ENCODE assay signal across 1 cellular context in the genomic region with DNA sequence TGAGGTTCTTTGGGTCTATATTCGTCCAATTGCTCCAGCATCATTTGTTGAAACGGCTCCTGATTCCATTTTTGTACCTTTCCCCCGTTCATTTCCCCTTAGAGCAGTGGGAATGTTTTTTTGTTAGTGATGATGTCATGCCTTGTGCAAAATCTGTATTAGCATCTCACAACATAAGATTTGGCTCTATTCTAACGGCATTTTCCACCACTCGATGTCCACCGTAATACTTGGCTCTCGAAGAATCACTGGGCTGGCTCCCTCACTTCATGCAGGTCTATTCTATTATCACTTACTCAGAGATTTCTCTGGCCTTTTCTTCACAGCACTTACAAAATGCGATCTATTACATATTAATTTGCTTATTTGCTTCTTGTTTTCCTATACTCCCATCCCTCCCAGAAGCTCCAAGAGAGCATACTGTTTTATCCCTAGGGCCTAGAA.
TF ChIP-seq lines count a peak whose summit lies in the region.

No MANE protein-coding gene starts in this region.

TF ChIP-seq in GM23338, 12 proteins besides CTCF, POLR2A, EP300 and RAD21 (continued from another document):
- TF ChIP-seq, protein P1, sequence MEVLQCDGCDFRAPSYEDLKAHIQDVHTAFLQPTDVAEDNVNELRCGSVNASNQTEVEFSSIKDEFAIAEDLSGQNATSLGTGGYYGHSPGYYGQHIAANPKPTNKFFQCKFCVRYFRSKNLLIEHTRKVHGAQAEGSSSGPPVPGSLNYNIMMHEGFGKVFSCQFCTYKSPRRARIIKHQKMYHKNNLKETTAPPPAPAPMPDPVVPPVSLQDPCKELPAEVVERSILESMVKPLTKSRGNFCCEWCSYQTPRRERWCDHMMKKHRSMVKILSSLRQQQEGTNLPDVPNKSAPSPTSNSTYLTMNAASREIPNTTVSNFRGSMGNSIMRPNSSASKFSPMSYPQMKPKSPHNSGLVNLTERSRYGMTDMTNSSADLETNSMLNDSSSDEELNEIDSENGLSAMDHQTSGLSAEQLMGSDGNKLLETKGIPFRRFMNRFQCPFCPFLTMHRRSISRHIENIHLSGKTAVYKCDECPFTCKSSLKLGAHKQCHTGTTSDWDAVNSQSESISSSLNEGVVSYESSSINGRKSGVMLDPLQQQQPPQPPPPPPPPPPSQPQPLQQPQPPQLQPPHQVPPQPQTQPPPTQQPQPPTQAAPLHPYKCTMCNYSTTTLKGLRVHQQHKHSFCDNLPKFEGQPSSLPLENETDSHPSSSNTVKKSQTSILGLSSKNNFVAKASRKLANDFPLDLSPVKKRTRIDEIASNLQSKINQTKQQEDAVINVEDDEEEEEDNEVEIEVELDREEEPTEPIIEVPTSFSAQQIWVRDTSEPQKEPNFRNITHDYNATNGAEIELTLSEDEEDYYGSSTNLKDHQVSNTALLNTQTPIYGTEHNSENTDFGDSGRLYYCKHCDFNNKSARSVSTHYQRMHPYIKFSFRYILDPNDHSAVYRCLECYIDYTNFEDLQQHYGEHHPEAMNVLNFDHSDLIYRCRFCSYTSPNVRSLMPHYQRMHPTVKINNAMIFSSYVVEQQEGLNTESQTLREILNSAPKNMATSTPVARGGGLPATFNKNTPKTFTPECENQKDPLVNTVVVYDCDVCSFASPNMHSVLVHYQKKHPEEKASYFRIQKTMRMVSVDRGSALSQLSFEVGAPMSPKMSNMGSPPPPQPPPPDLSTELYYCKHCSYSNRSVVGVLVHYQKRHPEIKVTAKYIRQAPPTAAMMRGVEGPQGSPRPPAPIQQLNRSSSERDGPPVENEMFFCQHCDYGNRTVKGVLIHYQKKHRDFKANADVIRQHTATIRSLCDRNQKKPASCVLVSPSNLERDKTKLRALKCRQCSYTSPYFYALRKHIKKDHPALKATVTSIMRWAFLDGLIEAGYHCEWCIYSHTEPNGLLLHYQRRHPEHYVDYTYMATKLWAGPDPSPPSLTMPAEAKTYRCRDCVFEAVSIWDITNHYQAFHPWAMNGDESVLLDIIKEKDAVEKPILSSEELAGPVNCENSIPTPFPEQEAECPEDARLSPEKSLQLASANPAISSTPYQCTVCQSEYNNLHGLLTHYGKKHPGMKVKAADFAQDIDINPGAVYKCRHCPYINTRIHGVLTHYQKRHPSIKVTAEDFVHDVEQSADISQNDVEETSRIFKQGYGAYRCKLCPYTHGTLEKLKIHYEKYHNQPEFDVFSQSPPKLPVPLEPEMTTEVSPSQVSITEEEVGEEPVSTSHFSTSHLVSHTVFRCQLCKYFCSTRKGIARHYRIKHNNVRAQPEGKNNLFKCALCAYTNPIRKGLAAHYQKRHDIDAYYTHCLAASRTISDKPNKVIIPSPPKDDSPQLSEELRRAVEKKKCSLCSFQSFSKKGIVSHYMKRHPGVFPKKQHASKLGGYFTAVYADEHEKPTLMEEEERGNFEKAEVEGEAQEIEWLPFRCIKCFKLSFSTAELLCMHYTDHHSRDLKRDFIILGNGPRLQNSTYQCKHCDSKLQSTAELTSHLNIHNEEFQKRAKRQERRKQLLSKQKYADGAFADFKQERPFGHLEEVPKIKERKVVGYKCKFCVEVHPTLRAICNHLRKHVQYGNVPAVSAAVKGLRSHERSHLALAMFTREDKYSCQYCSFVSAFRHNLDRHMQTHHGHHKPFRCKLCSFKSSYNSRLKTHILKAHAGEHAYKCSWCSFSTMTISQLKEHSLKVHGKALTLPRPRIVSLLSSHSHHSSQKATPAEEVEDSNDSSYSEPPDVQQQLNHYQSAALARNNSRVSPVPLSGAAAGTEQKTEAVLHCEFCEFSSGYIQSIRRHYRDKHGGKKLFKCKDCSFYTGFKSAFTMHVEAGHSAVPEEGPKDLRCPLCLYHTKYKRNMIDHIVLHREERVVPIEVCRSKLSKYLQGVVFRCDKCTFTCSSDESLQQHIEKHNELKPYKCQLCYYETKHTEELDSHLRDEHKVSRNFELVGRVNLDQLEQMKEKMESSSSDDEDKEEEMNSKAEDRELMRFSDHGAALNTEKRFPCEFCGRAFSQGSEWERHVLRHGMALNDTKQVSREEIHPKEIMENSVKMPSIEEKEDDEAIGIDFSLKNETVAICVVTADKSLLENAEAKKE (CRISPR knock-in tag; IDR thresholded peaks at IDR 0.05), result no peak
- no peak for TF ChIP-seq ZNF331 (CRISPR knock-in tag; IDR thresholded peaks at IDR 0.05; ENCODE audit: low read depth)
